Comparison of ENCODE assay signal across 8 cellular contexts in the genomic region with DNA sequence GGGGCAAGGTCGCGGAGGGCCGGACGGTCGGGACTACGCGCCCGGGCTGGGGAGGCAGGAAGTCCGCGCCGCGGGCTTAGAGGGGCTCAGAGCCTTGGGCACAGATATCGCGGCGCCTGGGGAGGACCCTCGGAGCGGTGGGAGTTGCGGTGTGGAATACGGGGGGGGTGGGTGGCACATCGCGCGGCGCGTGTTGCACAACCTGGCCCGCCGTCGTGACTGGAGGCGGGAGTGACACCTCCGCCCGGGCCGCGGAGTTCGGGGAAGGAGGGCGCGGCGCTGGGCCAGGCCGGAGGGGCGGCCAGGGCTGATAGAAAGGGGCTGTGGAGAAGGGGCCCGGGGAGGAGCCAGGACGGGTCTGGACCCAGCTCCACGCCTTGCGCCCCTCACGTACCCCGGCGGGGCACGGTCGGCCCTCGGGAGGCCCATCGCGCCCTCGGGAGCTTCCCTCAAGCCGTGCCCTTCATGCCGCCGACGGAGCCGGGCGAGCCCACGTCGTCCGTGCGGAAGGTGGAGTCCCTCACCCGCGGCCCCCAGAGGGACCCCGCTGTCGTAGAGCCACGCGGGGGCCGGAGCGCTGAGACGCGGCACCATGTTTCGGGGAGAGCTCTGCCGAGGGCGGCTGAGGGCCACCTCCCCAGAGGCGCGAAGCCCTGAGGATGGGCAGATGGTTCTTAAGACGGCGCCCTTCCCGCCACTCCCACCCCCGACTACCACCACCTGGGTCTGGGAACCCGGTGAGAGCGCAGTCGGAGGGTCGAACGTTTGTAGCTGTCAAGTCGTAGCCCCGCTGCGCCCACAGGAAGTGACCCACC. TPM values are rescaled to one million over a fixed set of nuclear protein-coding genes. Genes with fewer than 3 reads are reported as not detected.
DNase-seq lines count a peak whose midpoint lies in the region; ATAC-seq, FAIRE-seq and TF ChIP-seq lines count a peak whose summit lies in the region.

No MANE protein-coding gene starts in this region.

- peak overlapping the region; percentile 84 for H3K4me3 Mint-ChIP-seq in MCF 10A (ENCODE audit: unreplicated experiment)

- ATAC-seq in SK-N-SH treated with all-trans-retinoic acid at 6 μM for 48 hours = no peak; the same call in 2 of the 3 replicates
- ATAC-seq in HepG2 = peak; percentile 9; the same call in 2 of the 3 replicates
- no peak for ATAC-seq in stimulated activated naive CD8-positive, alpha-beta T cell treated with anti-CD3 and anti-CD28 coated beads, Interleukin-15, Interleukin-2, amounts not matched to agents 100 U/mL and 50 U/mL, for 24 hours

- no peaks in the 10 kb centered on the region for H3K9me3 ChIP-seq in SK-N-SH
- no peaks in the 10 kb centered on the region for H3K9me3 ChIP-seq in OCI-LY3 (ENCODE audit: insufficient read depth, low read length)
- no peaks in the 10 kb centered on the region for H3K9me3 ChIP-seq in HepG2 (ENCODE audit: low read length)

- peaks cover 4% of the 10 kb centered on the region; the same call in 1 of the 2 replicates for H3K27me3 ChIP-seq in SK-N-SH (ENCODE audit: insufficient read depth)
- no peaks in the 10 kb centered on the region for H3K27me3 ChIP-seq in OCI-LY3 (ENCODE audit: low read depth, low read length)
- no peaks in the 10 kb centered on the region for H3K27me3 ChIP-seq in HepG2 (ENCODE audit: control insufficient read depth in 1 of 2, insufficient read depth in 2 of 2, low read length in 2 of 2)

- no peak for TF ChIP-seq RAD21 in SK-N-SH (IDR thresholded peaks at IDR 0.05; ENCODE audit: low read length)
- TF ChIP-seq RAD21 in HepG2 (CRISPR knock-in tag; IDR thresholded peaks at IDR 0.05) = no peak

- POLR2A ChIA-PET in SK-N-SH (lab: Yijun Ruan, JAX) = no interaction called here
- POLR2A ChIA-PET in MCF 10A (lab: Yijun Ruan, JAX) = interaction anchor here (0.7 to 1.0 kb wide), 5 partner anchors 8 to 142 kb away, joined by 3 to 4 read pairs (median 3); no protein-coding TSS in a partner anchor
- POLR2A ChIA-PET in HepG2 (lab: Yijun Ruan, JAX) = no interaction called here

- peak overlapping the region; percentile 82 for H3K4me2 ChIP-seq in SK-N-SH
- H3K4me2 ChIP-seq in OCI-LY3 (ENCODE audit: low read length) = peak overlapping the region; percentile 71
- peak overlapping the region; percentile 96 for H3K4me2 ChIP-seq in HepG2 (ENCODE audit: low read depth, low read length)

- TF ChIP-seq EP300 in SK-N-SH (IDR thresholded peaks at IDR 0.05; ENCODE audit: borderline replicate concordance in 1 of 2, low read depth in 1 of 2, low read length in 1 of 2) = no peak
- no peak for TF ChIP-seq EP300 in HepG2 (IDR thresholded peaks at IDR 0.05; ENCODE audit: low read depth in 2 of 2, low read length in 2 of 2)
- no peak for TF ChIP-seq EP300 in HepG2 (CRISPR knock-in tag; IDR thresholded peaks at IDR 0.05; ENCODE audit: borderline replicate concordance)

- WGBS in SK-N-SH (ENCODE audit: low lambda C conversion rate) = 22% methylated on average over 10 of the region's 88 CpGs
- WGBS in HepG2 (ENCODE audit: low lambda C conversion rate) = 99% methylated on average over 11 of the region's 88 CpGs

- H3K4me3 ChIP-seq in SK-N-SH (ENCODE audit: low read depth in 2 of 2, low read length in 1 of 2) (peak overlapping the region; percentile 58 to 74; a peak in 3 of 4 replicates), OCI-LY3 (ENCODE audit: low read length) (peak overlapping the region; percentile 86), HepG2 (replicated peaks in 1 of 3; ENCODE audit: insufficient read depth in 1 of 3, low read depth in 2 of 3, low read length in 3 of 3) (peak overlapping the region; percentile 77 to 88 (median 84))

- H2AFZ ChIP-seq in SK-N-SH (ENCODE audit: low read depth) (peak overlapping the region; percentile 97; the same call in 1 of the 2 replicates), OCI-LY3 (ENCODE audit: low read depth, low read length) (peak overlapping the region; percentile 19; the same call in 1 of the 2 replicates), HepG2 (ENCODE audit: low read length) (no peak overlapping the region)

- H4K20me1 ChIP-seq in SK-N-SH (ENCODE audit: insufficient read depth) (peaks cover 15% of the 10 kb centered on the region; the same call in 1 of the 2 replicates), OCI-LY3 (ENCODE audit: insufficient read depth, low read length) (peaks cover 15% of the 10 kb centered on the region), HepG2 (ENCODE audit: insufficient read depth, low read length) (no peaks in the 10 kb centered on the region)

- no peak for FAIRE-seq in HepG2 (lab: Jason Lieb, UNC)

- peaks cover 3% of the 10 kb centered on the region for H3F3A ChIP-seq in SK-N-SH (replicated peaks; ENCODE audit: insufficient read depth)

- peak overlapping the region; percentile 88 for H3K27ac Mint-ChIP-seq in MCF 10A (ENCODE audit: low read depth, unreplicated experiment)

- H3K9me2 ChIP-seq in SK-N-SH = no peaks in the 10 kb centered on the region

- H3K36me3 ChIP-seq in SK-N-SH (replicated peaks in 1 of 2; ENCODE audit: control insufficient read depth in 1 of 2, insufficient read depth in 2 of 2, low read length in 1 of 2) = no peaks in the 10 kb centered on the region
- H3K36me3 ChIP-seq in OCI-LY3 (replicated peaks; ENCODE audit: low read depth, low read length) = peaks cover under 1% of the 10 kb centered on the region
- no peaks in the 10 kb centered on the region for H3K36me3 ChIP-seq in HepG2 (replicated peaks in 1 of 2; ENCODE audit: control insufficient read depth in 1 of 2, insufficient read depth in 2 of 2, low read length in 2 of 2)

- no peak overlapping the region; a peak in 1 of 4 replicates for H3K27ac ChIP-seq in SK-N-SH (ENCODE audit: low read depth in 2 of 2, low read length in 1 of 2)
- H3K27ac ChIP-seq in OCI-LY3 (ENCODE audit: low read length) = no peak overlapping the region
- no peak overlapping the region for H3K27ac ChIP-seq in HepG2 (ENCODE audit: extremely low read length, insufficient read depth, low read length)

- no peaks in the 10 kb centered on the region for H3K9me3 Mint-ChIP-seq in MCF 10A (ENCODE audit: unreplicated experiment)

- H3K27me3 Mint-ChIP-seq in MCF 10A (ENCODE audit: insufficient read depth, unreplicated experiment) = no peaks in the 10 kb centered on the region

- TF ChIP-seq POLR2A in HepG2 (IDR thresholded peaks at IDR 0.05; ENCODE audit: insufficient read depth in 1 of 2, low read depth in 2 of 2, low read length in 2 of 2) = no peak

- BruUV-seq in MCF 10A (replicated peaks; lab: Mats Ljungman, UMichigan) (no TSS peak), HepG2 (replicated peaks; lab: Mats Ljungman, UMichigan) (TSS peak; percentile 75)

- TF ChIP-seq CTCF in SK-N-SH (IDR thresholded peaks at IDR 0.05) = no peak
- no peak for TF ChIP-seq CTCF in OCI-LY3 (IDR thresholded peaks at IDR 0.05; ENCODE audit: low read depth, low read length)
- TF ChIP-seq CTCF in MCF 10A (IDR thresholded peaks at IDR 0.05; ENCODE audit: unreplicated experiment) = no peak
- no peak for TF ChIP-seq CTCF in HepG2 (CRISPR knock-in tag; IDR thresholded peaks at IDR 0.05)

- CTCF ChIA-PET in SK-N-SH (lab: Yijun Ruan, JAX) (interaction anchor here (0.6 to 5.2 kb wide), 3 partner anchors 10 to 86 kb away, joined by 3 to 17 read pairs (median 3); no protein-coding TSS in a partner anchor), MCF 10A (lab: Yijun Ruan, JAX) (interaction anchor here (0.6 to 3.7 kb wide), 4 partner anchors 10 to 691 kb away, joined by 3 to 22 read pairs (median 5); no protein-coding TSS in a partner anchor), HepG2 (lab: Yijun Ruan, JAX; ENCODE audit: low intra/inter-chr PET ratio, low total read pairs) (no interaction called here)

- H3K4me1 Mint-ChIP-seq in MCF 10A (ENCODE audit: insufficient read depth, unreplicated experiment) = peaks cover 14% of the 10 kb centered on the region

- H3K9ac ChIP-seq in SK-N-SH (peak overlapping the region; percentile 72), OCI-LY3 (ENCODE audit: low read length) (peak overlapping the region; percentile 80), HepG2 (ENCODE audit: insufficient read depth, low read depth, low read length) (peak overlapping the region; percentile 86)

- in situ Hi-C loops in HepG2 (cut with HindIII; ENCODE audit: extremely low pct_ligation_motif_present, low pct_unique_long_range_greater_than_20kb) = no loop called here

- H3K4me1 ChIP-seq in SK-N-SH (ENCODE audit: control insufficient read depth in 1 of 2, insufficient read depth in 2 of 2, low read depth in 1 of 2, low read length in 1 of 2) = no peaks in the 10 kb centered on the region
- peaks cover 19% of the 10 kb centered on the region for H3K4me1 ChIP-seq in OCI-LY3 (ENCODE audit: low read length)
- H3K4me1 ChIP-seq in HepG2 (ENCODE audit: insufficient read depth, low read length) = peaks cover 21% of the 10 kb centered on the region; the same call in 1 of the 2 replicates

- H3K36me3 Mint-ChIP-seq in MCF 10A (ENCODE audit: insufficient read depth, unreplicated experiment) = no peaks in the 10 kb centered on the region

- peaks cover 3% of the 10 kb centered on the region for H3K79me2 ChIP-seq in SK-N-SH (ENCODE audit: insufficient read depth)
- peaks cover 18% of the 10 kb centered on the region for H3K79me2 ChIP-seq in OCI-LY3 (ENCODE audit: low read length)
- no peaks in the 10 kb centered on the region for H3K79me2 ChIP-seq in HepG2 (ENCODE audit: insufficient read depth, low read length)

- DNase-seq in SK-N-SH (no peak), MCF 10A (ENCODE audit: unreplicated experiment) (peak; percentile 37), HepG2 (ENCODE audit: low spot score) (no peak), midbrain (lab: John Stamatoyannopoulos, UW) (no peak), Kasumi-1 (lab: John Stamatoyannopoulos, UW) (no peak)
- peak; percentile 44 for DNase-seq in stimulated activated naive CD8-positive, alpha-beta T cell treated with anti-CD3 and anti-CD28 coated beads, Interleukin-15, Interleukin-2, amounts not matched to agents 100 U/mL and 50 U/mL, for 24 hours

- intact Hi-C loops in MCF 10A (cut with micrococcal nuclease) = loop anchor here (2.0 kb wide), 1 partner anchor 73 kb away; a partner anchor contains a TSS
- intact Hi-C loops in HepG2 (cut with micrococcal nuclease; ENCODE audit: unreplicated experiment) = no loop called here

RNA-seq across cellular contexts. Expression of a gene that starts 0.7 kb away (rescaled TPM):
- polyA plus RNA-seq in SK-N-SH (2012; rRNA removed) (4.2 and 4.5 TPM in 2 replicates), HepG2 (2011; rRNA removed) (8.2 and 8.4 TPM in 2 replicates)
- polyA plus RNA-seq in SK-N-SH (2012; cell fraction: cytosol; rRNA removed) = 2.3 and 3.5 TPM in 2 replicates
- polyA plus RNA-seq in SK-N-SH (2012; cell fraction: nucleus; rRNA removed) = 5.5 and 5.9 TPM in 2 replicates
- total RNA-seq in MCF 10A (2022) (11.5 and 11.9 TPM in 2 replicates), HepG2 (2016; rRNA removed; fragmentation: Illumina TruSeq; extraction: Trizol) (1.5 and 2.5 TPM in 2 replicates)
- 0.61 and 0.62 TPM in 2 replicates for total RNA-seq in HepG2 (2016; cell fraction: cytosol; rRNA removed; fragmentation: Illumina TruSeq; extraction: Trizol; ENCODE audit: low read depth)
- total RNA-seq in HepG2 (2016; cell fraction: insoluble cytoplasmic fraction; rRNA removed; fragmentation: Illumina TruSeq; extraction: Trizol) = 0.95 and 3.2 TPM in 2 replicates
- 0.38 and 0.68 TPM in 2 replicates for total RNA-seq in HepG2 (2016; cell fraction: membrane; rRNA removed; fragmentation: Illumina TruSeq; extraction: Trizol)
- total RNA-seq in HepG2 (2016; cell fraction: nucleus; rRNA removed; fragmentation: Illumina TruSeq; extraction: Trizol) = 2.4 and 2.5 TPM in 2 replicates
- polyA plus RNA-seq in HepG2 (2011; cell fraction: cytosol; rRNA removed) = 5.2 TPM in 2 replicates
- polyA plus RNA-seq in HepG2 (2011; cell fraction: nucleus; rRNA removed) = 8.5 and 8.8 TPM in 2 replicates
- 3.0 and 4.2 TPM in 2 replicates for polyA plus RNA-seq in HepG2 (2012)
- 0.52 and 0.53 TPM in 2 replicates for polyA plus RNA-seq in HepG2 (2016; cell fraction: cytosol; fragmentation: Illumina TruSeq; extraction: Trizol; ENCODE audit: low read depth)
- 2.4 and 2.6 TPM in 2 replicates for polyA plus RNA-seq in HepG2 (2016; cell fraction: insoluble cytoplasmic fraction; fragmentation: Illumina TruSeq; extraction: Trizol; ENCODE audit: low read depth)
- polyA plus RNA-seq in HepG2 (2016; cell fraction: membrane; fragmentation: Illumina TruSeq; extraction: Trizol; ENCODE audit: low read depth) = 0.46 and 0.87 TPM in 2 replicates
- polyA plus RNA-seq in HepG2 (2016; cell fraction: nucleus; fragmentation: Illumina TruSeq; extraction: Trizol; ENCODE audit: insufficient read depth, low read depth) = 5.9 TPM in 2 replicates
- 9.0 and 12.5 TPM in 2 replicates for polyA minus RNA-seq in HepG2 (2011; rRNA and poly(A)+ RNA removed; ENCODE audit: low replicate concordance)
- polyA minus RNA-seq in HepG2 (2011; cell fraction: cytosol; rRNA and poly(A)+ RNA removed) = 1.4 and 3.1 TPM in 2 replicates
- polyA minus RNA-seq in HepG2 (2011; cell fraction: nucleus; rRNA and poly(A)+ RNA removed) = 3.6 and 6.1 TPM in 2 replicates

RNA-seq across cellular contexts. Expression of a gene that starts 35.7 kb away (rescaled TPM):
- polyA plus RNA-seq in SK-N-SH (2012; rRNA removed) (0.08 and 0.13 TPM in 2 replicates), HepG2 (2011; rRNA removed) (not detected in 2 replicates)
- 0.12 and 0.21 TPM in 2 replicates for polyA plus RNA-seq in SK-N-SH (2012; cell fraction: cytosol; rRNA removed)
- 0.36 and 0.63 TPM in 2 replicates for polyA plus RNA-seq in SK-N-SH (2012; cell fraction: nucleus; rRNA removed)
- total RNA-seq in MCF 10A (2022) (0.07 TPM in 1 of 2 replicates, not detected in the other), HepG2 (2016; rRNA removed; fragmentation: Illumina TruSeq; extraction: Trizol) (not detected in 2 replicates)
- not detected in 2 replicates for total RNA-seq in HepG2 (2016; cell fraction: cytosol; rRNA removed; fragmentation: Illumina TruSeq; extraction: Trizol; ENCODE audit: low read depth)
- total RNA-seq in HepG2 (2016; cell fraction: insoluble cytoplasmic fraction; rRNA removed; fragmentation: Illumina TruSeq; extraction: Trizol) = not detected in 2 replicates
- total RNA-seq in HepG2 (2016; cell fraction: membrane; rRNA removed; fragmentation: Illumina TruSeq; extraction: Trizol) = not detected in 2 replicates
- total RNA-seq in HepG2 (2016; cell fraction: nucleus; rRNA removed; fragmentation: Illumina TruSeq; extraction: Trizol) = not detected in 2 replicates
- 0.01 TPM in 1 of 2 replicates, not detected in the other for polyA plus RNA-seq in HepG2 (2011; cell fraction: cytosol; rRNA removed)
- polyA plus RNA-seq in HepG2 (2011; cell fraction: nucleus; rRNA removed) = not detected in 2 replicates
- not detected in 2 replicates for polyA plus RNA-seq in HepG2 (2012)
- polyA plus RNA-seq in HepG2 (2016; cell fraction: cytosol; fragmentation: Illumina TruSeq; extraction: Trizol; ENCODE audit: low read depth) = not detected in 2 replicates
- polyA plus RNA-seq in HepG2 (2016; cell fraction: insoluble cytoplasmic fraction; fragmentation: Illumina TruSeq; extraction: Trizol; ENCODE audit: low read depth) = not detected in 2 replicates
- not detected in 2 replicates for polyA plus RNA-seq in HepG2 (2016; cell fraction: membrane; fragmentation: Illumina TruSeq; extraction: Trizol; ENCODE audit: low read depth)
- polyA plus RNA-seq in HepG2 (2016; cell fraction: nucleus; fragmentation: Illumina TruSeq; extraction: Trizol; ENCODE audit: insufficient read depth, low read depth) = not detected in 2 replicates
- not detected in 2 replicates for polyA minus RNA-seq in HepG2 (2011; rRNA and poly(A)+ RNA removed; ENCODE audit: low replicate concordance)
- not detected in 2 replicates for polyA minus RNA-seq in HepG2 (2011; cell fraction: cytosol; rRNA and poly(A)+ RNA removed)
- polyA minus RNA-seq in HepG2 (2011; cell fraction: nucleus; rRNA and poly(A)+ RNA removed) = not detected in 2 replicates

Comparison
In these comparisons a context has a peak if more than half of its experiments do, and no peak if none do; other contexts are left out.
1. DNase-seq: peak in MCF 10A (single experiment) and stimulated activated naive CD8-positive, alpha-beta T cell treated with anti-CD3 and anti-CD28 coated beads, Interleukin-15, Interleukin-2, amounts not matched to agents 100 U/mL and 50 U/mL, for 24 hours (single experiment); none in SK-N-SH (single experiment), HepG2 (single experiment), midbrain (single experiment) and Kasumi-1 (0 of 2).
2. Peak in every context shown above with its lines, with median percentiles within 50 percentile points of each other: H3K4me2 ChIP-seq, H3K4me3 ChIP-seq and H3K9ac ChIP-seq.